2 cellular contexts compared by ENCODE assay signal in the genomic region with DNA sequence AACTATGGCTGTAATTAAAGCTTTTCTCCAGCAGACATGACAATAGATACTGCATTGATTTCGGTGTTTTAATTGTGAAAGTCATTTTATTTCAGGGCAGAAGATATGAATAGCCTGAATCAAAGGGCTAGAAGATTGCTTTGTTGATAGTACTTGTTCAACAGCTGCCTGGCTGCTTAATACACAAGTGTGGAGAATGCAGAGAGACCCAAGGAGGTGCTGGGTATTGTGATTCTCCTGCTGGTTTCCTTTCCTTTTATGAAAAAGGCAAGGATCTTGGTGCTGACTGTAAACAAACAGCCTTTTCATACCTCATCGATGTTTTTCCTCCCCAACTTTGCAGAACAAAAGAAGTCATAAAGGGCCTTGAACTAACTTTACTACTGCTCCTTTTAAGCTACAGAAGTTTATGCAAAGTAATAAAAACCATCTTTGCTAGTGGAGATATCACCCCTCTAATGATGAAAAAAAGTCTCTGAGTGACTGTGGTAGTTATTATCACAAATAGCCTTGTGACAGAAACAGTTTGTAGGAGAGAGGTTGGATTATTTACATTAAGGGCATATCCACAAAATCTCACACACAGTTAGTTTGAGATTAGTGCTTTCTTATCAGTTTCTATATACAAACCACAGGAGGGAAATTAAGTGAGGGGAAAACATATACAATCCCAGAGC.
TF ChIP-seq lines count a peak whose summit lies in the region.

No MANE protein-coding gene starts in this region.

TF ChIP-seq in GM23338, 12 proteins besides CTCF, POLR2A, EP300 and RAD21 (continues in another document):
- TF ChIP-seq ZNF114 (CRISPR knock-in tag; IDR thresholded peaks at IDR 0.05) (no peak), NANOG (IDR thresholded peaks at IDR 0.05; ENCODE audit: borderline replicate concordance) (peak; percentile 96), POLR2AphosphoS5 (IDR thresholded peaks at IDR 0.05; ENCODE audit: low read depth) (peak; percentile 66), JUNB (IDR thresholded peaks at IDR 0.05; ENCODE audit: unreplicated experiment) (no peak), ZNF331 (CRISPR knock-in tag; IDR thresholded peaks at IDR 0.05; ENCODE audit: low read depth) (no peak), CREB1 (CRISPR knock-in tag; IDR thresholded peaks at IDR 0.05; ENCODE audit: low read depth) (peak; percentile 36; the same call in 1 of the 2 replicates)
- TF ChIP-seq, protein P1, sequence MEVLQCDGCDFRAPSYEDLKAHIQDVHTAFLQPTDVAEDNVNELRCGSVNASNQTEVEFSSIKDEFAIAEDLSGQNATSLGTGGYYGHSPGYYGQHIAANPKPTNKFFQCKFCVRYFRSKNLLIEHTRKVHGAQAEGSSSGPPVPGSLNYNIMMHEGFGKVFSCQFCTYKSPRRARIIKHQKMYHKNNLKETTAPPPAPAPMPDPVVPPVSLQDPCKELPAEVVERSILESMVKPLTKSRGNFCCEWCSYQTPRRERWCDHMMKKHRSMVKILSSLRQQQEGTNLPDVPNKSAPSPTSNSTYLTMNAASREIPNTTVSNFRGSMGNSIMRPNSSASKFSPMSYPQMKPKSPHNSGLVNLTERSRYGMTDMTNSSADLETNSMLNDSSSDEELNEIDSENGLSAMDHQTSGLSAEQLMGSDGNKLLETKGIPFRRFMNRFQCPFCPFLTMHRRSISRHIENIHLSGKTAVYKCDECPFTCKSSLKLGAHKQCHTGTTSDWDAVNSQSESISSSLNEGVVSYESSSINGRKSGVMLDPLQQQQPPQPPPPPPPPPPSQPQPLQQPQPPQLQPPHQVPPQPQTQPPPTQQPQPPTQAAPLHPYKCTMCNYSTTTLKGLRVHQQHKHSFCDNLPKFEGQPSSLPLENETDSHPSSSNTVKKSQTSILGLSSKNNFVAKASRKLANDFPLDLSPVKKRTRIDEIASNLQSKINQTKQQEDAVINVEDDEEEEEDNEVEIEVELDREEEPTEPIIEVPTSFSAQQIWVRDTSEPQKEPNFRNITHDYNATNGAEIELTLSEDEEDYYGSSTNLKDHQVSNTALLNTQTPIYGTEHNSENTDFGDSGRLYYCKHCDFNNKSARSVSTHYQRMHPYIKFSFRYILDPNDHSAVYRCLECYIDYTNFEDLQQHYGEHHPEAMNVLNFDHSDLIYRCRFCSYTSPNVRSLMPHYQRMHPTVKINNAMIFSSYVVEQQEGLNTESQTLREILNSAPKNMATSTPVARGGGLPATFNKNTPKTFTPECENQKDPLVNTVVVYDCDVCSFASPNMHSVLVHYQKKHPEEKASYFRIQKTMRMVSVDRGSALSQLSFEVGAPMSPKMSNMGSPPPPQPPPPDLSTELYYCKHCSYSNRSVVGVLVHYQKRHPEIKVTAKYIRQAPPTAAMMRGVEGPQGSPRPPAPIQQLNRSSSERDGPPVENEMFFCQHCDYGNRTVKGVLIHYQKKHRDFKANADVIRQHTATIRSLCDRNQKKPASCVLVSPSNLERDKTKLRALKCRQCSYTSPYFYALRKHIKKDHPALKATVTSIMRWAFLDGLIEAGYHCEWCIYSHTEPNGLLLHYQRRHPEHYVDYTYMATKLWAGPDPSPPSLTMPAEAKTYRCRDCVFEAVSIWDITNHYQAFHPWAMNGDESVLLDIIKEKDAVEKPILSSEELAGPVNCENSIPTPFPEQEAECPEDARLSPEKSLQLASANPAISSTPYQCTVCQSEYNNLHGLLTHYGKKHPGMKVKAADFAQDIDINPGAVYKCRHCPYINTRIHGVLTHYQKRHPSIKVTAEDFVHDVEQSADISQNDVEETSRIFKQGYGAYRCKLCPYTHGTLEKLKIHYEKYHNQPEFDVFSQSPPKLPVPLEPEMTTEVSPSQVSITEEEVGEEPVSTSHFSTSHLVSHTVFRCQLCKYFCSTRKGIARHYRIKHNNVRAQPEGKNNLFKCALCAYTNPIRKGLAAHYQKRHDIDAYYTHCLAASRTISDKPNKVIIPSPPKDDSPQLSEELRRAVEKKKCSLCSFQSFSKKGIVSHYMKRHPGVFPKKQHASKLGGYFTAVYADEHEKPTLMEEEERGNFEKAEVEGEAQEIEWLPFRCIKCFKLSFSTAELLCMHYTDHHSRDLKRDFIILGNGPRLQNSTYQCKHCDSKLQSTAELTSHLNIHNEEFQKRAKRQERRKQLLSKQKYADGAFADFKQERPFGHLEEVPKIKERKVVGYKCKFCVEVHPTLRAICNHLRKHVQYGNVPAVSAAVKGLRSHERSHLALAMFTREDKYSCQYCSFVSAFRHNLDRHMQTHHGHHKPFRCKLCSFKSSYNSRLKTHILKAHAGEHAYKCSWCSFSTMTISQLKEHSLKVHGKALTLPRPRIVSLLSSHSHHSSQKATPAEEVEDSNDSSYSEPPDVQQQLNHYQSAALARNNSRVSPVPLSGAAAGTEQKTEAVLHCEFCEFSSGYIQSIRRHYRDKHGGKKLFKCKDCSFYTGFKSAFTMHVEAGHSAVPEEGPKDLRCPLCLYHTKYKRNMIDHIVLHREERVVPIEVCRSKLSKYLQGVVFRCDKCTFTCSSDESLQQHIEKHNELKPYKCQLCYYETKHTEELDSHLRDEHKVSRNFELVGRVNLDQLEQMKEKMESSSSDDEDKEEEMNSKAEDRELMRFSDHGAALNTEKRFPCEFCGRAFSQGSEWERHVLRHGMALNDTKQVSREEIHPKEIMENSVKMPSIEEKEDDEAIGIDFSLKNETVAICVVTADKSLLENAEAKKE (CRISPR knock-in tag; IDR thresholded peaks at IDR 0.05) = peak; percentile 57; the same call in 1 of the 2 replicates
- TF ChIP-seq, protein P2, sequence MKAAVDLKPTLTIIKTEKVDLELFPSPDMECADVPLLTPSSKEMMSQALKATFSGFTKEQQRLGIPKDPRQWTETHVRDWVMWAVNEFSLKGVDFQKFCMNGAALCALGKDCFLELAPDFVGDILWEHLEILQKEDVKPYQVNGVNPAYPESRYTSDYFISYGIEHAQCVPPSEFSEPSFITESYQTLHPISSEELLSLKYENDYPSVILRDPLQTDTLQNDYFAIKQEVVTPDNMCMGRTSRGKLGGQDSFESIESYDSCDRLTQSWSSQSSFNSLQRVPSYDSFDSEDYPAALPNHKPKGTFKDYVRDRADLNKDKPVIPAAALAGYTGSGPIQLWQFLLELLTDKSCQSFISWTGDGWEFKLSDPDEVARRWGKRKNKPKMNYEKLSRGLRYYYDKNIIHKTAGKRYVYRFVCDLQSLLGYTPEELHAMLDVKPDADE (IDR thresholded peaks at IDR 0.05) = no peak

TF ChIP-seq in IMR-90, 13 proteins besides CTCF, POLR2A, EP300 and RAD21:
- no peak for TF ChIP-seq MAZ (IDR thresholded peaks at IDR 0.05; ENCODE audit: borderline replicate concordance, low read depth, low read length)
- TF ChIP-seq, protein P3, sequence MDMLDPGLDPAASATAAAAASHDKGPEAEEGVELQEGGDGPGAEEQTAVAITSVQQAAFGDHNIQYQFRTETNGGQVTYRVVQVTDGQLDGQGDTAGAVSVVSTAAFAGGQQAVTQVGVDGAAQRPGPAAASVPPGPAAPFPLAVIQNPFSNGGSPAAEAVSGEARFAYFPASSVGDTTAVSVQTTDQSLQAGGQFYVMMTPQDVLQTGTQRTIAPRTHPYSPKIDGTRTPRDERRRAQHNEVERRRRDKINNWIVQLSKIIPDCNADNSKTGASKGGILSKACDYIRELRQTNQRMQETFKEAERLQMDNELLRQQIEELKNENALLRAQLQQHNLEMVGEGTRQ (IDR thresholded peaks at IDR 0.05; ENCODE audit: low read depth, low read length) = no peak
- no peak for TF ChIP-seq CHD1 (IDR thresholded peaks at IDR 0.05; ENCODE audit: low read depth, low read length)
- no peak for TF ChIP-seq MAFK (IDR thresholded peaks at IDR 0.05; ENCODE audit: low read depth, low read length)
- TF ChIP-seq BHLHE40 (IDR thresholded peaks at IDR 0.05; ENCODE audit: low read depth, low read length) = no peak
- no peak for TF ChIP-seq NFE2L2 (IDR thresholded peaks at IDR 0.05; ENCODE audit: low read depth, low read length)
- TF ChIP-seq FOS (IDR thresholded peaks at IDR 0.05; ENCODE audit: low read depth, low read length) = no peak
- no peak for TF ChIP-seq CEBPB (IDR thresholded peaks at IDR 0.05; ENCODE audit: low read depth, low read length)
- TF ChIP-seq RFX5 (IDR thresholded peaks at IDR 0.05; ENCODE audit: low read depth, low read length) = no peak
- TF ChIP-seq, protein P4, sequence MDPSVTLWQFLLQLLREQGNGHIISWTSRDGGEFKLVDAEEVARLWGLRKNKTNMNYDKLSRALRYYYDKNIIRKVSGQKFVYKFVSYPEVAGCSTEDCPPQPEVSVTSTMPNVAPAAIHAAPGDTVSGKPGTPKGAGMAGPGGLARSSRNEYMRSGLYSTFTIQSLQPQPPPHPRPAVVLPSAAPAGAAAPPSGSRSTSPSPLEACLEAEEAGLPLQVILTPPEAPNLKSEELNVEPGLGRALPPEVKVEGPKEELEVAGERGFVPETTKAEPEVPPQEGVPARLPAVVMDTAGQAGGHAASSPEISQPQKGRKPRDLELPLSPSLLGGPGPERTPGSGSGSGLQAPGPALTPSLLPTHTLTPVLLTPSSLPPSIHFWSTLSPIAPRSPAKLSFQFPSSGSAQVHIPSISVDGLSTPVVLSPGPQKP (IDR thresholded peaks at IDR 0.05; ENCODE audit: borderline replicate concordance, low read depth, low read length) = no peak
- no peak for TF ChIP-seq SMC3 (IDR thresholded peaks at IDR 0.05; ENCODE audit: low read depth, low read length)
- TF ChIP-seq MXI1 (IDR thresholded peaks at IDR 0.05; ENCODE audit: borderline replicate concordance, low read depth, low read length) = no peak
- TF ChIP-seq RCOR1 (IDR thresholded peaks at IDR 0.05; ENCODE audit: insufficient replicate concordance, low read length) = no peak
